In the genomic region with DNA sequence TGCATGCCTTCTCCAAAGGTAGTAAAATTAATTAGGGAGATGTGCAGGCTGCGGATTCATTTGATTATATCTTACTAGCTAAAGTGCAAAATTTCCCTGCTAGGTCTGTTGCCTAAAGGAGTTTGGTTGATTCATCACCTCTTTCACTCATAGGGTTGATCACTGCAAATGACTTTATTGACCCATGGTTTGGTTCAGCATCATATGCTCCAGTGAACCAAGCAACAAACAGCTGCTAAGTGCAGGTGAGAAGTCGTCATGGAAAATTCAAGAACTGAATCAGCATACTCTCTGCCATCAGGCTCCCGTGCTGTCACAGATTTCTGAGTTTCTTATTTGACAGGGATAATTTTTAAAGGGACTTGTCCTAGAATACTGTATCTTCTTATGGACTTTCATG, we compare ENCODE assay signal across 20 cellular contexts.
A peak's percentile ranks its signal among the peaks of the same experiment; 100 is the strongest.
DNase-seq lines count a peak whose midpoint lies in the region; ATAC-seq and TF ChIP-seq lines count a peak whose summit lies in the region.
"Had no signal": no experiment of that assay in that cellular context is flagged by ENCODE, and none has a peak within 500 bp of the region (broad histone marks: within the 10 kb centered on the region; RNA-seq: fewer than 3 reads in every experiment).

No MANE protein-coding gene starts in this region.

- H3K79me2 ChIP-seq in SU-DHL-6 (ENCODE audit: insufficient read depth, low read length) (no peaks in the 10 kb centered on the region), parathyroid adenoma (no peaks in the 10 kb centered on the region)

- H3K9me2 ChIP-seq in SU-DHL-6 (replicated peaks; ENCODE audit: insufficient read depth, low read length), result no peaks in the 10 kb centered on the region

- H3K9me3 ChIP-seq in SU-DHL-6 (ENCODE audit: insufficient read depth, low read length) (no peaks in the 10 kb centered on the region), parathyroid adenoma (ENCODE audit: control insufficient read depth, low read length) (no peaks in the 10 kb centered on the region)
- H3K9me3 ChIP-seq: A549 had no signal

- peak; percentile 51 for ATAC-seq in foreskin keratinocyte
- ATAC-seq: A549 had no signal

- H3K4me3 ChIP-seq in SU-DHL-6 (ENCODE audit: insufficient read depth, low read length, poor library complexity, severe bottlenecking) (no peak overlapping the region), parathyroid adenoma (ENCODE audit: low read depth, low read length) (peak overlapping the region; percentile 1), H7 (ENCODE audit: insufficient read depth, low read depth, low read length) (no peak overlapping the region)
- H3K4me3 ChIP-seq: A549 had no signal

- no peaks in the 10 kb centered on the region for H3K36me3 ChIP-seq in SU-DHL-6 (ENCODE audit: low read length)
- no peaks in the 10 kb centered on the region for H3K36me3 ChIP-seq in parathyroid adenoma (ENCODE audit: control insufficient read depth, insufficient read depth, low read length)
- H3K36me3 ChIP-seq in H7 (replicated peaks; ENCODE audit: control insufficient read depth, insufficient read depth, low read length), result no peaks in the 10 kb centered on the region

- no peak for TF ChIP-seq CTCF in SU-DHL-6 (IDR thresholded peaks at IDR 0.05; ENCODE audit: insufficient read depth, low read length, poor library complexity, severe bottlenecking)
- TF ChIP-seq CTCF in foreskin keratinocyte (conservative IDR thresholded peaks at IDR 0.05), result no peak
- TF ChIP-seq CTCF in parathyroid adenoma (IDR thresholded peaks at IDR 0.05), result no peak

- no peak overlapping the region for H3K9ac ChIP-seq in SU-DHL-6 (ENCODE audit: low read length)
- H3K9ac ChIP-seq in parathyroid adenoma, result no peak overlapping the region

- H3K4me2 ChIP-seq in SU-DHL-6 (ENCODE audit: low read depth, low read length, poor library complexity, severe bottlenecking) (no peak overlapping the region), parathyroid adenoma (ENCODE audit: low read length) (peak overlapping the region; percentile 52)
- H3K4me2 ChIP-seq: A549 had no signal

- H3F3A ChIP-seq in SU-DHL-6 (ENCODE audit: insufficient read depth), result no peaks in the 10 kb centered on the region

- no peaks in the 10 kb centered on the region for H4K20me1 ChIP-seq in SU-DHL-6 (ENCODE audit: low read depth, low read length)

- H3K4me1 ChIP-seq in foreskin keratinocyte (no peaks in the 10 kb centered on the region), parathyroid adenoma (no peaks in the 10 kb centered on the region)

- H3K27ac ChIP-seq in SU-DHL-6 (ENCODE audit: low read depth, low read length) (no peak overlapping the region), foreskin keratinocyte (no peak overlapping the region), parathyroid adenoma (no peak overlapping the region)
- H3K27ac ChIP-seq: 22Rv1, A549, C4-2B had no signal

- no peaks in the 10 kb centered on the region for H3K27me3 ChIP-seq in SU-DHL-6 (ENCODE audit: low read length)
- H3K27me3 ChIP-seq in foreskin keratinocyte, result no peaks in the 10 kb centered on the region
- no peaks in the 10 kb centered on the region for H3K27me3 ChIP-seq in parathyroid adenoma (ENCODE audit: control insufficient read depth, insufficient read depth, low read length)
- no peaks in the 10 kb centered on the region for H3K27me3 ChIP-seq in H7 (ENCODE audit: control insufficient read depth, insufficient read depth, low read length)

- H2AFZ ChIP-seq in SU-DHL-6 (ENCODE audit: low read depth, low read length, severe bottlenecking) (peak overlapping the region; percentile 50), parathyroid adenoma (no peak overlapping the region)

- DNase-seq in NCI-H2171 treated with DMSO at 0.1 percent for 48 hours (lab: John Stamatoyannopoulos, UW), result peak; percentile 67
- DNase-seq in NCI-H2171 (lab: John Stamatoyannopoulos, UW), result no peak
- peak; percentile 1 to 40 for DNase-seq in foreskin keratinocyte
- DNase-seq in H7, result no peak
- DNase-seq in NCI-H82 (lab: John Stamatoyannopoulos, UW), result no peak
- DNase-seq in islet precursor cell, result no peak
- DNase-seq: AML-193; Calu3; CD4-positive, alpha-beta T cell; DMS53; DND-41; EL; GOT3; H9; IMR-90 had no signal

Comparison
In these comparisons a context has a peak if more than half of its experiments do, and no peak if none do; other contexts are left out.
1. DNase-seq: peak in NCI-H2171 treated with DMSO at 0.1 percent for 48 hours (single experiment) and foreskin keratinocyte (2 of 2); none in NCI-H2171 (single experiment), H7 (single experiment), NCI-H82 (single experiment) and islet precursor cell (single experiment).